In the genomic region with DNA sequence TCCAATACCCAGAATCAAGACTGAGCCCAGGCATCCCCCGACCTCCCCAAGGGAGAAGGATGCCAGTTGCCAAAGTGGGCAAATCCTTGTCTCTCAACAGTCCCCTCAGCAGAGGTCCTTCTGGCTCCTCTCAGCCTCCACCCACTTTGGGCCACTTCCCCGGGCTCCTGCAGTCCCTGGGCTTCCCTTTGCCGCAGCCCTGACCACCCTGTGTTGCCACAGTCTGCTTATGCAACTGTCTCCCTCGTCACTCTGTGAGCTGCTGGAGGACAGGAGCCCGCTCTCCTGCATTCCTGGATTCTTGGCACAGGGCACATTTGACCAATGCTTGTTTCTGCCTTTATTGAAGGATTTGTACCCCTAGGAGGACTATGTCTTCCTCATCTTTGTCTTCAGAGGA, we compare ENCODE assay signal across 17 cellular contexts. TPM values are rescaled to one million over a fixed set of nuclear protein-coding genes. Genes with fewer than 3 reads are reported as not detected.
A peak's percentile ranks its signal among the peaks of the same experiment; 100 is the strongest.
DNase-seq lines count a peak whose midpoint lies in the region; ATAC-seq lines count a peak whose summit lies in the region.
"Had no signal": no experiment of that assay in that cellular context is flagged by ENCODE, and none has a peak within 500 bp of the region (broad histone marks: within the 10 kb centered on the region; RNA-seq: fewer than 3 reads in every experiment).

No MANE protein-coding gene starts in this region.

- no peak overlapping the region for H2AFZ ChIP-seq in trophoblast cell (ENCODE audit: insufficient read depth, low read length, poor library complexity)

- H3K27me3 Mint-ChIP-seq in activated T-cell treated with anti-CD3 and anti-CD28 coated beads, Interleukin-2, amount 50 U/mL, for 72 hours (ENCODE audit: low read depth) = no peaks in the 10 kb centered on the region
- H3K27me3 Mint-ChIP-seq: CD8-positive, alpha-beta memory T cell had no signal

- no peaks in the 10 kb centered on the region for H3K9me3 ChIP-seq in trophoblast cell (ENCODE audit: insufficient read depth, low read depth, low read length)
- H3K9me3 ChIP-seq: A549, colonic mucosa, neutrophil had no signal

- no peak overlapping the region for H2AK5ac ChIP-seq in trophoblast cell (ENCODE audit: low read length)

- H2BK120ac ChIP-seq in trophoblast cell (ENCODE audit: insufficient read depth, low read length, poor library complexity) = no peak overlapping the region

- no peak overlapping the region for H2BK12ac ChIP-seq in trophoblast cell (ENCODE audit: low read length)

- H4K8ac ChIP-seq in trophoblast cell (ENCODE audit: low read depth, low read length) = no peak overlapping the region

- H3K36me3 ChIP-seq in trophoblast cell (ENCODE audit: control insufficient read depth in 1 of 2, insufficient read depth in 2 of 2, low read length in 2 of 2) = no peaks in the 10 kb centered on the region
- H3K36me3 ChIP-seq: colonic mucosa, neutrophil had no signal

- peak; percentile 10 for DNase-seq in activated T-cell treated with anti-CD3 and anti-CD28 coated beads, Interleukin-2, amount 50 U/mL, for 1 hour
- DNase-seq in activated T-cell treated with anti-CD3 and anti-CD28 coated beads, Interleukin-2, amount 50 U/mL, for 72 hours = no peak
- DNase-seq in GF-D8 (lab: John Stamatoyannopoulos, UW) = peak; percentile 15
- peak; percentile 51 to 85 for DNase-seq in T47D (ENCODE audit: low read depth in 1 of 2, low spot score in 1 of 2)
- peak; percentile 79 to 89 for DNase-seq in trophoblast cell
- no peak for DNase-seq in amygdala (lab: John Stamatoyannopoulos, UW)
- no peak for DNase-seq in C1 segment of cervical spinal cord (lab: John Stamatoyannopoulos, UW)
- DNase-seq: activated CD4-positive, CD25-positive, alpha-beta regulatory T cell; anterior cingulate cortex; colonic mucosa; NCI-H1930; OCI-M1 had no signal

- peaks cover 4% of the 10 kb centered on the region for H3K27me3 ChIP-seq in trophoblast cell (ENCODE audit: insufficient read depth, low read length)
- H3K27me3 ChIP-seq: colonic mucosa had no signal

- no peak overlapping the region for H3K23ac ChIP-seq in trophoblast cell (ENCODE audit: low read length)

- H3K4me1 Mint-ChIP-seq in activated T-cell treated with anti-CD3 and anti-CD28 coated beads, Interleukin-2, amount 50 U/mL, for 72 hours (ENCODE audit: low read depth) = peaks cover 27% of the 10 kb centered on the region

- H3K4me2 ChIP-seq in trophoblast cell (ENCODE audit: low read length) = no peak overlapping the region
- H3K4me2 ChIP-seq: A549 had no signal

- H3K4ac ChIP-seq in trophoblast cell (ENCODE audit: low read depth, low read length) = no peak overlapping the region

- H4K12ac ChIP-seq in trophoblast cell (ENCODE audit: low read depth, low read length) = no peak overlapping the region

- H3K18ac ChIP-seq in trophoblast cell (ENCODE audit: low read length) = no peak overlapping the region

- H3K4me3 ChIP-seq in trophoblast cell (ENCODE audit: low read depth, low read length) = no peak overlapping the region
- H3K4me3 ChIP-seq: A549, colonic mucosa had no signal

- peaks cover 14 to 22% of the 10 kb centered on the region in 2 experiments for H3K4me1 ChIP-seq in trophoblast cell (ENCODE audit: control insufficient read depth in 1 of 2, insufficient read depth in 2 of 2, low read length in 2 of 2)

- in situ Hi-C loops in T47D (cut with HindIII; ENCODE audit: low pct_unique_long_range_greater_than_20kb, low sequenced_read_pairs) = no loop called here

- no peak overlapping the region for H3K9ac ChIP-seq in trophoblast cell (ENCODE audit: low read length)

- H3K27ac Mint-ChIP-seq in activated T-cell treated with anti-CD3 and anti-CD28 coated beads, Interleukin-2, amount 50 U/mL, for 72 hours = no peak overlapping the region

- no CpG with 5 or more reads among the region's 5 CpGs for WGBS in trophoblast cell (ENCODE audit: extremely low coverage, insufficient coverage, insufficient read length)

- no peaks in the 10 kb centered on the region for H3K9me3 Mint-ChIP-seq in activated T-cell treated with anti-CD3 and anti-CD28 coated beads, Interleukin-2, amount 50 U/mL, for 72 hours
- H3K9me3 Mint-ChIP-seq: CD8-positive, alpha-beta memory T cell had no signal

- H3K79me2 ChIP-seq in trophoblast cell (ENCODE audit: control insufficient read depth, insufficient read depth, low read length, poor library complexity) = no peaks in the 10 kb centered on the region

- no peak overlapping the region for H3K27ac ChIP-seq in trophoblast cell (ENCODE audit: low read depth, low read length)
- H3K27ac ChIP-seq: A549, colonic mucosa, neutrophil had no signal

- no peak for ATAC-seq in activated T-cell treated with anti-CD3 and anti-CD28 coated beads, Interleukin-2, amount 50 U/mL, for 72 hours (replicated peaks in 1 of 2)
- no peak for ATAC-seq in GM19035 (IDR thresholded peaks at IDR 0.05; ENCODE audit: unreplicated experiment)
- ATAC-seq: A549, esophagus mucosa had no signal

- H3K36me3 Mint-ChIP-seq in activated T-cell treated with anti-CD3 and anti-CD28 coated beads, Interleukin-2, amount 50 U/mL, for 72 hours (ENCODE audit: insufficient read depth in 2 of 2) = peaks cover 0 to 3% of the 10 kb centered on the region in 2 donors

- peaks cover 4% of the 10 kb centered on the region for H3K79me1 ChIP-seq in trophoblast cell (ENCODE audit: low read length)

- H3K4me3 Mint-ChIP-seq in activated T-cell treated with anti-CD3 and anti-CD28 coated beads, Interleukin-2, amount 50 U/mL, for 72 hours = no peak overlapping the region

- H2BK5ac ChIP-seq in trophoblast cell (ENCODE audit: low read depth, low read length, poor library complexity) = no peak overlapping the region

- H3K14ac ChIP-seq in trophoblast cell (ENCODE audit: low read length) = no peak overlapping the region

- no peak overlapping the region for H4K91ac ChIP-seq in trophoblast cell (ENCODE audit: low read depth, low read length)

RNA-seq across cellular contexts. Expression of gene LRP8, which starts 2.9 kb away (rescaled TPM):
- 10 to 100 TPM; 31.4 to 36.5 TPM for total RNA-seq in activated T-cell treated with anti-CD3 and anti-CD28 coated beads, Interleukin-2, amount 50 U/mL, for 72 hours
- polyA plus RNA-seq in trophoblast cell (2013) = 5.2 and 5.8 TPM in 2 replicates

Comparison
In these comparisons a context has a peak if more than half of its experiments do, and no peak if none do; other contexts are left out.
1. DNase-seq: peak in activated T-cell treated with anti-CD3 and anti-CD28 coated beads, Interleukin-2, amount 50 U/mL, for 1 hour (single experiment), GF-D8 (single experiment), T47D (2 of 2) and trophoblast cell (2 of 2); none in activated T-cell treated with anti-CD3 and anti-CD28 coated beads, Interleukin-2, amount 50 U/mL, for 72 hours (0 of 2), amygdala (0 of 56) and C1 segment of cervical spinal cord (0 of 14).